Comparison of ENCODE assay signal across 8 cellular contexts in the genomic region with DNA sequence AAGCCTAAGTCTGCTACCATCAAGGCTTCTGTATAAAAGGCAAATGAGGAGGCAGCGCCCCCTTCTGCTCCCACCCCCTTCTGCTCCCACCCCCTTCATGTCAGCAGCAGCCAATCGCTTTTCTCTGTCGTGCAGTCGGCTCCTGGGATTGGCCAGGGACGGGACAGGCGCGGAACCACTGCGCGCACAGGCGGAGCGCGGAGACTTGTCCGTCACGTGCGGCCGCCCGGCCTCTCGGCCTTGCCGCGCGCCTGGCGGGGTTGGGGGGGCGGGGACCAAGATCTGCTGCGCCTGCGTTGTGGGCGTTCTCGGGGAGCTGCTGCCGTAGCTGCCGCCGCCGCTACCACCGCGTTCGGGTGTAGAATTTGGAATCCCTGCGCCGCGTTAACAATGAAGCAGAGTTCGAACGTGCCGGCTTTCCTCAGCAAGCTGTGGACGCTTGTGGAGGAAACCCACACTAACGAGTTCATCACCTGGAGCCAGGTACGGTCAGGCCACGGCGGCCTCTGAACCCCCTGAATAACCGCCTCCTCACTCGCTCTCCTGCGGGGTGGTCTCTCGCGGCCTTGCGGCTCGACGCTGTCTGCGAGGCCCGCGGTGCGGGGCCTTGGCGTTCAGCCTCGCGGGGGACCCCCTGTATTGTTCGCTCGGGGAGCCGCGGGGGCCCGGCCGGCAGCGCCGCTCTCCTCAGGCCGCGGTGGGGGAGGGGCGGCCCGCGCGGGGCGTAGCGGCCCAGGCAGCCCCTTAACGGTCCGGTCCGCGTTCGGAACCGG. TPM values are rescaled to one million over a fixed set of nuclear protein-coding genes. Genes with fewer than 3 reads are reported as not detected.
DNase-seq lines count a peak whose midpoint lies in the region; ATAC-seq and TF ChIP-seq lines count a peak whose summit lies in the region.

A gene with protein sequence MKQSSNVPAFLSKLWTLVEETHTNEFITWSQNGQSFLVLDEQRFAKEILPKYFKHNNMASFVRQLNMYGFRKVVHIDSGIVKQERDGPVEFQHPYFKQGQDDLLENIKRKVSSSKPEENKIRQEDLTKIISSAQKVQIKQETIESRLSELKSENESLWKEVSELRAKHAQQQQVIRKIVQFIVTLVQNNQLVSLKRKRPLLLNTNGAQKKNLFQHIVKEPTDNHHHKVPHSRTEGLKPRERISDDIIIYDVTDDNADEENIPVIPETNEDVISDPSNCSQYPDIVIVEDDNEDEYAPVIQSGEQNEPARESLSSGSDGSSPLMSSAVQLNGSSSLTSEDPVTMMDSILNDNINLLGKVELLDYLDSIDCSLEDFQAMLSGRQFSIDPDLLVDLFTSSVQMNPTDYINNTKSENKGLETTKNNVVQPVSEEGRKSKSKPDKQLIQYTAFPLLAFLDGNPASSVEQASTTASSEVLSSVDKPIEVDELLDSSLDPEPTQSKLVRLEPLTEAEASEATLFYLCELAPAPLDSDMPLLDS (plus strand): TSS at position 305 of the 773 bp plus-strand sequence. CDS start 86 bp downstream, at position 391.

- intact Hi-C loops in PC-9 (cut with micrococcal nuclease; ENCODE audit: unreplicated experiment) = loop anchor here (1.0 kb wide), 1 partner anchor 72 kb away; a partner anchor contains a TSS

- TSS peak; percentile 29 for BruUV-seq in PC-9 (replicated peaks; lab: Mats Ljungman, UMichigan)

- peak within 1 kb of the TSS; percentile 81 for H3K27ac ChIP-seq in PC-9
- H3K27ac ChIP-seq in muscle layer of duodenum (ENCODE audit: low read length) = peak within 1 kb of the TSS; percentile 65

- no peaks in the 10 kb centered on the region for H4K20me1 ChIP-seq in PC-9 (ENCODE audit: insufficient read depth)

- H3F3A ChIP-seq in PC-9 (ENCODE audit: insufficient read depth, low read depth) = peaks cover 7% of the 10 kb centered on the region

- H3K4me3 ChIP-seq in Jurkat, Clone E6-1 (ENCODE audit: low read length) = peak within 1 kb of the TSS; percentile 96
- H3K4me3 ChIP-seq in PC-9 = peak within 1 kb of the TSS; percentile 93
- peak within 1 kb of the TSS; percentile 71 to 97 for H3K4me3 ChIP-seq in muscle layer of duodenum (ENCODE audit: low read depth in 1 of 2, low read length in 2 of 2)

- H3K9me2 ChIP-seq in PC-9 (ENCODE audit: insufficient read depth) = no peaks in the 10 kb centered on the region

- H3K9me3 Mint-ChIP-seq in activated T-cell treated with anti-CD3 and anti-CD28 coated beads, Interleukin-2, amount 50 U/mL, for 24 hours = no peaks in the 10 kb centered on the region

- ATAC-seq in GM21619 (IDR thresholded peaks at IDR 0.05; ENCODE audit: unreplicated experiment) = peak; percentile 98
- peak; percentile 99 for ATAC-seq in esophagus mucosa

- H3K4me3 Mint-ChIP-seq in activated T-cell treated with anti-CD3 and anti-CD28 coated beads, Interleukin-2, amount 50 U/mL, for 24 hours = peak within 1 kb of the TSS; percentile 93

- H3K27me3 Mint-ChIP-seq in activated T-cell treated with anti-CD3 and anti-CD28 coated beads, Interleukin-2, amount 50 U/mL, for 24 hours = no peaks in the 10 kb centered on the region

- CTCF ChIA-PET in PC-9 (lab: Charles Lee) = interaction anchor here (0.6 kb wide), 1 partner anchor 369 kb away, joined by 3 read pairs; no protein-coding TSS in a partner anchor

- H3K36me3 ChIP-seq in PC-9 (ENCODE audit: low read depth) = no peaks in the 10 kb centered on the region
- H3K36me3 ChIP-seq in muscle layer of duodenum (ENCODE audit: control insufficient read depth in 1 of 2, insufficient read depth in 2 of 2, low read length in 2 of 2) = no peaks in the 10 kb centered on the region

- peak within 1 kb of the TSS; percentile 96 for H3K27ac Mint-ChIP-seq in activated T-cell treated with anti-CD3 and anti-CD28 coated beads, Interleukin-2, amount 50 U/mL, for 24 hours

- H3K9me3 ChIP-seq in PC-9 (ENCODE audit: insufficient read depth, low read depth) (no peaks in the 10 kb centered on the region), muscle layer of duodenum (ENCODE audit: control insufficient read depth in 1 of 2, low read length in 2 of 2) (no peaks in the 10 kb centered on the region)

- peak; percentile 64; the same call in 1 of the 2 replicates for TF ChIP-seq CTCF in PC-9 (conservative IDR thresholded peaks at IDR 0.05)

- POLR2A ChIA-PET in PC-9 (lab: Charles Lee; ENCODE audit: unreplicated experiment) = interaction anchor here (0.7 kb wide), 1 partner anchor 1212 kb away, joined by 10 read pairs; no protein-coding TSS in a partner anchor

- H2AFZ ChIP-seq in PC-9 = peak within 1 kb of the TSS; percentile 97

- peaks cover 19% of the 10 kb centered on the region for H3K36me3 Mint-ChIP-seq in activated T-cell treated with anti-CD3 and anti-CD28 coated beads, Interleukin-2, amount 50 U/mL, for 24 hours (ENCODE audit: low read depth)

- H3K4me1 ChIP-seq in PC-9 (replicated peaks; ENCODE audit: insufficient read depth) (peaks cover 29% of the 10 kb centered on the region), muscle layer of duodenum (ENCODE audit: control insufficient read depth in 1 of 2, insufficient read depth in 2 of 2, low read length in 2 of 2) (peaks cover 11 to 15% of the 10 kb centered on the region in 2 donors)

- peak within 1 kb of the TSS; percentile 93 for H3K4me2 ChIP-seq in PC-9

- H3K79me2 ChIP-seq in PC-9 (ENCODE audit: low read depth) = peaks cover 50% of the 10 kb centered on the region

- H3K27me3 ChIP-seq in PC-9 (ENCODE audit: insufficient read depth, low read depth) (no peaks in the 10 kb centered on the region), muscle layer of duodenum (ENCODE audit: low read depth, low read length) (no peaks in the 10 kb centered on the region)

- peaks cover 43% of the 10 kb centered on the region for H3K4me1 Mint-ChIP-seq in activated T-cell treated with anti-CD3 and anti-CD28 coated beads, Interleukin-2, amount 50 U/mL, for 24 hours (ENCODE audit: low read depth)

- DNase-seq in DMS153 treated with DMSO at 0.1 percent for 48 hours (lab: John Stamatoyannopoulos, UW; ENCODE audit: unreplicated experiment) (peak; percentile 91), PC-9 (peak; percentile 94 to 97)
- peak; percentile 96 for DNase-seq in Jurkat, Clone E6-1 (ENCODE audit: low read depth, low spot score)
- DNase-seq in activated T-cell treated with anti-CD3 and anti-CD28 coated beads, Interleukin-2, amount 50 U/mL, for 24 hours = peak; percentile 92
- peak; percentile 89 to 93 for DNase-seq in stimulated activated CD8-positive, alpha-beta memory T cell treated with anti-CD3 and anti-CD28 coated beads, Interleukin-7, amount 100 ng/mL, for 4 hours (ENCODE audit: low read depth in 2 of 2)

RNA-seq across cellular contexts. Expression of the gene that starts here (rescaled TPM):
- polyA plus RNA-seq in Jurkat, Clone E6-1 (2012; ENCODE audit: insufficient read depth, insufficient read length) = 32.0 TPM
- total RNA-seq in PC-9 (2021) (12.4 and 15.5 TPM in 2 replicates), esophagus mucosa (4.7 TPM)

Comparison
In these comparisons a context has a peak if more than half of its experiments do, and no peak if none do; other contexts are left out.
1. Peak in every context shown above with its lines: DNase-seq, ATAC-seq, H3K4me3 ChIP-seq and H3K27ac ChIP-seq.